ENCODE assay signal across 28 cellular contexts in genomic region chr1:43687301-43688108, GRCh38. TPM values are rescaled to one million over a fixed set of nuclear protein-coding genes. Genes with fewer than 3 reads are reported as not detected.
DNase-seq lines count a peak whose midpoint lies in the region; ATAC-seq and TF ChIP-seq lines count a peak whose summit lies in the region.
"Had no signal": no experiment of that assay in that cellular context is flagged by ENCODE, and none has a peak within 500 bp of the region (broad histone marks: within the 10 kb centered on the region; RNA-seq: fewer than 3 reads in every experiment).

No MANE protein-coding gene starts in this region.

- TF ChIP-seq CTCF in RWPE1 (conservative IDR thresholded peaks at IDR 0.05; ENCODE audit: low read depth) (no peak), dorsolateral prefrontal cortex (IDR thresholded peaks at IDR 0.05 in 54 of 56, conservative IDR thresholded peaks at IDR 0.05 in 2 of 56; ENCODE audit: low read depth in 1 of 56, partially characterized antibody in 56 of 56) (no peak)

- intact Hi-C loops in dorsolateral prefrontal cortex (cut with DNase I), result no loop called here
- intact Hi-C loops in aorta (cut with DNase I), result no loop called here

- H3K4me3 ChIP-seq in dorsolateral prefrontal cortex (no peak overlapping the region), aorta (ENCODE audit: low read length in 2 of 2) (no peak overlapping the region)
- H3K4me3 ChIP-seq: prostate gland, upper lobe of left lung had no signal

- 20 to 26% methylated on average over 5 of the region's 5 CpGs for WGBS in aorta, 2 donors

- H3K27ac ChIP-seq in RWPE1, result 0 out of 2 replicates have a peak overlapping the region, but pooled peaks have one; percentile 37
- H3K27ac ChIP-seq in dorsolateral prefrontal cortex, result peak overlapping the region in 30 of 59 donors; percentile 7 to 87 (median 34)
- H3K27ac ChIP-seq in aorta (ENCODE audit: low read depth in 1 of 2, low read length in 2 of 2), result no peak overlapping the region
- H3K27ac ChIP-seq: 22Rv1, prostate gland, upper lobe of left lung had no signal

- ATAC-seq in aorta (ENCODE audit: low FRiP score), result no peak
- ATAC-seq: activated CD8-positive, alpha-beta T cell treated with anti-CD3 and anti-CD28 coated beads, Interleukin-2, amount 10 ng/mL, durations not matched to agents 7 days and 5 days had no signal

- H3K9me3 ChIP-seq in aorta (ENCODE audit: control insufficient read depth, low read length), result no peaks in the 10 kb centered on the region
- H3K9me3 ChIP-seq: prostate gland, upper lobe of left lung had no signal

- DNase-seq in DMS 273 (lab: John Stamatoyannopoulos, UW; ENCODE audit: unreplicated experiment) (peak; percentile 31), DMS 273 treated with DMSO at 0.1 percent for 48 hours (lab: John Stamatoyannopoulos, UW) (no peak), RWPE1 (ENCODE audit: low spot score) (no peak), dorsolateral prefrontal cortex (no peak), myocyte (ENCODE audit: low read depth) (peak; percentile 64), COR-L47 (lab: John Stamatoyannopoulos, UW) (no peak), D341Med (ENCODE audit: low spot score) (no peak), aorta (no peak)
- DNase-seq: activated CD4-positive, alpha-beta T cell treated with anti-CD3 and anti-CD28 coated beads for 1 hour; activated CD8-positive, alpha-beta T cell treated with anti-CD3 and anti-CD28 coated beads, Interleukin-2, amount 10 ng/mL, durations not matched to agents 7 days and 5 days; activated T-cell treated with anti-CD3 and anti-CD28 coated beads, Interleukin-2, amount 50 U/mL, for 1 hour; AML-193; amniotic stem cell; CD8-positive, alpha-beta memory T cell; DMS79; effector CD4-positive, alpha-beta T cell; GF-D8; KG1; mammary epithelial cell; NCI-H1436 treated with DMSO at 0.1 percent for 48 hours; NCI-H2107; NCI-H510A treated with DMSO at 0.1 percent for 48 hours; PC-3; SIG-M5; stimulated activated CD4-positive, alpha-beta T cell treated with anti-CD3 and anti-CD28 coated beads, Interleukin-1b, Interleukin-23, amount 100 ng/mL, for 48 hours; upper lobe of left lung had no signal

- POLR2A ChIA-PET in RWPE1 (lab: Yijun Ruan, JAX; ENCODE audit: low non-redundant PET), result no interaction called here

- peaks cover 10 to 31% of the 10 kb centered on the region in 2 donors for H3K36me3 ChIP-seq in aorta (ENCODE audit: control insufficient read depth in 1 of 2, insufficient read depth in 2 of 2, low read length in 1 of 2)

- no peaks in the 10 kb centered on the region for H3K4me1 ChIP-seq in aorta (ENCODE audit: control insufficient read depth in 1 of 2, insufficient read depth in 2 of 2, low read length in 2 of 2)
- H3K4me1 ChIP-seq: prostate gland had no signal

- CTCF ChIA-PET in RWPE1 (lab: Yijun Ruan, JAX), result interaction anchor here (0.6 to 1.5 kb wide), 2 partner anchors 11 to 158 kb away, joined by 5 to 6 read pairs; no protein-coding TSS in a partner anchor

- no peaks in the 10 kb centered on the region for H3K27me3 ChIP-seq in dorsolateral prefrontal cortex
- no peaks in the 10 kb centered on the region for H3K27me3 ChIP-seq in aorta (ENCODE audit: control insufficient read depth in 1 of 2, insufficient read depth in 2 of 2, low read length in 1 of 2)
- H3K27me3 ChIP-seq: upper lobe of left lung had no signal

RNA-seq across cellular contexts. Expression of gene ST3GAL3, which starts 19.8 kb away (rescaled TPM):
- total RNA-seq in dorsolateral prefrontal cortex, result 10 to 100 TPM; 35.1 to 80.7 (median 56.5) TPM
- total RNA-seq in myocyte, result 29.2 and 33.7 TPM in 2 replicates
- polyA plus RNA-seq in myocyte (2012), result 31.3 TPM
- 10 to 100 TPM; 29.7 to 32.0 TPM for total RNA-seq in aorta
- 10 to 100 TPM; 20.2 to 24.3 TPM for polyA plus RNA-seq in aorta

RNA-seq across cellular contexts. Expression of gene KDM4A, which starts 37.6 kb away (rescaled TPM):
- 10 to 100 TPM; 30.7 to 59.1 (median 45.8) TPM for total RNA-seq in dorsolateral prefrontal cortex
- 27.7 and 31.2 TPM in 2 replicates for total RNA-seq in myocyte
- polyA plus RNA-seq in myocyte (2012), result 34.6 TPM
- total RNA-seq in aorta, result 10 to 100 TPM; 24.8 to 43.3 TPM
- 10 to 100 TPM in 1 of 2 donors, 1 to 10 TPM in 1; 9.4 to 13.9 TPM for polyA plus RNA-seq in aorta

Comparison
In these comparisons a context has a peak if more than half of its experiments do, and no peak if none do; other contexts are left out.
1. DNase-seq: peak in DMS 273 (single experiment) and myocyte (single experiment); none in DMS 273 treated with DMSO at 0.1 percent for 48 hours (single experiment), RWPE1 (single experiment), dorsolateral prefrontal cortex (0 of 10), COR-L47 (single experiment), D341Med (single experiment) and aorta (0 of 2).
2. H3K27ac ChIP-seq: peak in RWPE1 (single experiment) and dorsolateral prefrontal cortex (30 of 59); none in aorta (0 of 2).